In the genomic region with DNA sequence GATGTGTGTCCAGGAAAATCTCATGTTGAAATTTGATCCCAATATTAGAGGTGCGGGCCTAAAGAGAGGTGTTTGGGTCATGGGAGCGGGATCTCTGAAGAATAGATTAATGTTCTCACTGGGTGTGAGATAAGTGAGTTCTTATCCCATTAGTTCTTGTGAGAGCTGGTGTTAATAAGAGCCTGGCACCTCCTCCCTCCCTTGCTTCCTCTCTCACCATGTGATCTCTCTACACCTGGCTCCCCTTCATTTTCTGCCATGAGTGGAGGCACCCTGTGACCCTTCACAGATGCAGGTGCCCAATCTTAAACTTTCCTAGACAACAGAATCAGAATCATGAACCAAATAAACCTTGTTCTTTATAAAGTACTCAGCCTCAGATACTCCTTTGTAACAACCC, we compare ENCODE assay signal across 19 cellular contexts. TPM values are rescaled to one million over a fixed set of nuclear protein-coding genes. Genes with fewer than 3 reads are reported as not detected.
DNase-seq lines count a peak whose midpoint lies in the region; ATAC-seq and TF ChIP-seq lines count a peak whose summit lies in the region.
"Had no signal": no experiment of that assay in that cellular context is flagged by ENCODE, and none has a peak within 500 bp of the region (broad histone marks: within the 10 kb centered on the region; RNA-seq: fewer than 3 reads in every experiment).

No MANE protein-coding gene starts in this region.

- no peaks in the 10 kb centered on the region for H3K9me3 Mint-ChIP-seq in endodermal cell
- H3K9me3 Mint-ChIP-seq: CD4-positive, CD25-positive, alpha-beta regulatory T cell had no signal

- H3K4me1 ChIP-seq in right cardiac atrium (ENCODE audit: control insufficient read depth, insufficient read depth, low read length), result no peaks in the 10 kb centered on the region
- H3K4me1 ChIP-seq in endodermal cell (ENCODE audit: control insufficient read depth, insufficient read depth, low read length), result peaks cover 9% of the 10 kb centered on the region
- peaks cover 0 to 25% (median 0%) of the 10 kb centered on the region in 4 donors for H3K4me1 ChIP-seq in transverse colon
- H3K4me1 ChIP-seq in tibial artery, result peaks cover 0 to 28% (median 3%) of the 10 kb centered on the region in 4 donors

- H3K9ac ChIP-seq in endodermal cell (ENCODE audit: extremely low read depth, low read length, poor library complexity, severe bottlenecking), result no peak overlapping the region

- H3K27ac Mint-ChIP-seq in endodermal cell, result peak overlapping the region; percentile 59

- H3K4me1 Mint-ChIP-seq in endodermal cell, result peaks cover 24% of the 10 kb centered on the region

- H3K36me3 Mint-ChIP-seq in endodermal cell (ENCODE audit: low read depth), result peaks cover 17% of the 10 kb centered on the region

- in situ Hi-C loops in transverse colon (cut with MboI; ENCODE audit: low pct_ligation_motif_present in 1 of 4, low pct_unique_long_range_greater_than_20kb in 1 of 4, low sequenced_read_pairs in 3 of 4), result loop anchor here in 1 of 4 donors (25.0 kb wide), 1 partner anchor 295 kb away; the partner anchor contains the start of gene STMP1

- H3K27ac ChIP-seq in right cardiac atrium (ENCODE audit: low read length) (no peak overlapping the region), endodermal cell (ENCODE audit: low read depth, low read length) (no peak overlapping the region), transverse colon (no peak overlapping the region), tibial artery (no peak overlapping the region)
- H3K27ac ChIP-seq: RWPE1 had no signal

- DNase-seq in right cardiac atrium (no peak), Right ventricle myocardium inferior (ENCODE audit: missing footprints) (no peak), NCI-H69 (lab: John Stamatoyannopoulos, UW) (peak; percentile 10), endodermal cell (no peak), transverse colon (no peak), EL (no peak), tibial artery (no peak)
- DNase-seq: CD4-positive, CD25-positive, alpha-beta regulatory T cell; DMS153; GDM1; GOT3; Kasumi-1; NCI-H1694; NCI-H2081; NCI-H2171 treated with DMSO at 0.1 percent for 48 hours; NCI-H524 treated with DMSO at 0.1 percent for 48 hours had no signal

- H3K4me3 ChIP-seq in right cardiac atrium (ENCODE audit: low read length) (no peak overlapping the region), endodermal cell (ENCODE audit: low read length) (no peak overlapping the region), transverse colon (no peak overlapping the region), tibial artery (no peak overlapping the region)

- H3K27me3 Mint-ChIP-seq in endodermal cell (ENCODE audit: insufficient read depth), result no peaks in the 10 kb centered on the region
- H3K27me3 Mint-ChIP-seq: CD4-positive, CD25-positive, alpha-beta regulatory T cell had no signal

- no peak for TF ChIP-seq EP300 in transverse colon (IDR thresholded peaks at IDR 0.05; ENCODE audit: low read depth)

- ATAC-seq in right cardiac atrium (peak; percentile 61 to 65), Right ventricle myocardium inferior (no peak)
- ATAC-seq: HCT116, SK-N-SH treated with all-trans-retinoic acid at 6 μM for 48 hours had no signal

- H3K27me3 ChIP-seq in right cardiac atrium (ENCODE audit: control insufficient read depth, insufficient read depth) (no peaks in the 10 kb centered on the region), endodermal cell (ENCODE audit: control insufficient read depth, insufficient read depth, low read length, poor library complexity, severe bottlenecking) (no peaks in the 10 kb centered on the region), transverse colon (no peaks in the 10 kb centered on the region), tibial artery (no peaks in the 10 kb centered on the region)

- H3K4me3 Mint-ChIP-seq in endodermal cell, result no peak overlapping the region
- H3K4me3 Mint-ChIP-seq: CD4-positive, CD25-positive, alpha-beta regulatory T cell had no signal

- 79% methylated on average over 2 of the region's 2 CpGs for WGBS in right cardiac atrium
- WGBS in endodermal cell (ENCODE audit: insufficient coverage in 1 of 2, insufficient read length in 1 of 2), 2 experiments, result 65% methylated on average over 2 of the region's 2 CpGs; no CpG with 5 or more reads in 1 of the 2 experiments
- 92 to 95% methylated on average over 2 of the region's 2 CpGs for WGBS in transverse colon (ENCODE audit: low coverage in 1 of 2), 2 donors

- TF ChIP-seq CTCF in endodermal cell (conservative IDR thresholded peaks at IDR 0.05) (no peak), transverse colon (IDR thresholded peaks at IDR 0.05) (no peak), tibial artery (IDR thresholded peaks at IDR 0.05) (no peak)

- H3K36me3 ChIP-seq in endodermal cell (ENCODE audit: control insufficient read depth, insufficient read depth, low read length) (peaks cover 18% of the 10 kb centered on the region), transverse colon (no peaks in the 10 kb centered on the region), tibial artery (no peaks in the 10 kb centered on the region)

- intact Hi-C loops in right cardiac atrium (cut with DNase I) (no loop called here), Right ventricle myocardium inferior (cut with DNase I) (no loop called here), transverse colon (cut with DNase I; ENCODE audit: low total_unique reads) (no loop called here), tibial artery (cut with DNase I; ENCODE audit: low total_unique reads) (no loop called here)

- TF ChIP-seq POLR2A in transverse colon (IDR thresholded peaks at IDR 0.05), result no peak

- no peaks in the 10 kb centered on the region for H3K9me3 ChIP-seq in right cardiac atrium (ENCODE audit: control insufficient read depth, low read length)
- no peaks in the 10 kb centered on the region for H3K9me3 ChIP-seq in endodermal cell (ENCODE audit: control insufficient read depth, low read length)
- H3K9me3 ChIP-seq in transverse colon, result no peaks in the 10 kb centered on the region
- H3K9me3 ChIP-seq in tibial artery, result no peaks in the 10 kb centered on the region

RNA-seq across cellular contexts. Expression of gene MTPN, which starts 19.5 kb away (rescaled TPM):
- total RNA-seq in right cardiac atrium (100 to 1,000 TPM; 113 to 128 (median 123) TPM), Right ventricle myocardium inferior (72.9 TPM), endodermal cell (100 to 1,000 TPM in 1 of 2 donors, 10 to 100 TPM in 1; 80.3 to 102 TPM), transverse colon (10 to 100 TPM; 44.9 to 71.7 (median 65.5) TPM)
- 64.6 TPM for polyA plus RNA-seq in right cardiac atrium
- 136 TPM for polyA plus RNA-seq in endodermal cell (2013, experiment 1 of 2)
- 135 TPM for polyA plus RNA-seq in endodermal cell (2013, experiment 2 of 2)
